In the genomic region with DNA sequence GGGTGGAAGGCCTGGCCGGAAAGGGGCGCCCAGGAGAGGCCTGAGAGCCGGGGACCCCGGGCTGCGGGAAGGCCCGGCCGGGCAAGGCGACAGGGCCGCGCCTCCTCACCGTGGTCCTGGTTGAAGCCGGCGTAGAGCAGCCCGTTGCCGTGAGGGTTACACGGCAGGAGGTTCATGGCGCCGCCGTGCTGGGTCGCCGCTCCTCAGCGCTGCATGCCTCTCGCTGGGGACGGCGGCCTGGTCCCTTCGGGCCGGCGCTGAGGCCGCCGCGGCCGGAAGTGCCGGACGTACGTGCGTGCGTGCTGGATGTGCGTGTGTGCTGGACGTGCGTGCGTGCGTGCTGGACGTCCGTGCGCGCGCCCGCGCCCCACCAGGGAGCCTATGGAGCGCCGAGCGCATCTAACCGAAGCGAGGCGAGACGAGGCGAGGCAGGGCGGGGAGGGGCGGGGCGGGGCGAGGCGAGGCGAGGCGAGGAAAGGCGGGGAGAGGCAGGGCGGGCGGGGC, we compare ENCODE assay signal across 8 cellular contexts. TPM values are rescaled to one million over a fixed set of nuclear protein-coding genes. Genes with fewer than 3 reads are reported as not detected.
DNase-seq lines count a peak whose midpoint lies in the region; ATAC-seq and TF ChIP-seq lines count a peak whose summit lies in the region.

A gene (minus strand): TSS at position 280 of the 504 bp plus-strand sequence. CDS start 104 bp downstream, at position 176.

- peak within 1 kb of the TSS; percentile 78 to 92 (median 84) for H3K4me3 Mint-ChIP-seq in naive thymus-derived CD4-positive, alpha-beta T cell
- peak within 1 kb of the TSS; percentile 84 for H3K4me3 Mint-ChIP-seq in stimulated activated memory B cell treated with anti-CD40 and anti-IgM and Interleukin-4, amounts not matched to agents 10 μg/mL and 1 μg/mL and 100 μg/mL, for 72 hours

- no peaks in the 10 kb centered on the region for H3K27me3 ChIP-seq in GM23248 (replicated peaks; ENCODE audit: insufficient read depth)
- H3K27me3 ChIP-seq in fibroblast of lung (ENCODE audit: control insufficient read depth, insufficient read depth, low read length), result no peaks in the 10 kb centered on the region
- no peaks in the 10 kb centered on the region for H3K27me3 ChIP-seq in naive thymus-derived CD4-positive, alpha-beta T cell (ENCODE audit: control insufficient read depth in 2 of 2, insufficient read depth in 2 of 2, low read length in 2 of 2)

- peak; percentile 97 for ATAC-seq in naive thymus-derived CD4-positive, alpha-beta T cell
- peak; percentile 91 for ATAC-seq in stimulated activated memory B cell treated with anti-CD40 and anti-IgM and Interleukin-4, amounts not matched to agents 10 μg/mL and 1 μg/mL and 100 μg/mL, for 72 hours

- H3K9me3 Mint-ChIP-seq in naive thymus-derived CD4-positive, alpha-beta T cell, result peaks cover 0 to 2% (median 0%) of the 10 kb centered on the region in 11 donors
- H3K9me3 Mint-ChIP-seq in stimulated activated memory B cell treated with anti-CD40 and anti-IgM and Interleukin-4, amounts not matched to agents 10 μg/mL and 1 μg/mL and 100 μg/mL, for 72 hours, result no peaks in the 10 kb centered on the region

- H3K27me3 Mint-ChIP-seq in naive thymus-derived CD4-positive, alpha-beta T cell, result no peaks in the 10 kb centered on the region
- H3K27me3 Mint-ChIP-seq in stimulated activated memory B cell treated with anti-CD40 and anti-IgM and Interleukin-4, amounts not matched to agents 10 μg/mL and 1 μg/mL and 100 μg/mL, for 72 hours, result no peaks in the 10 kb centered on the region

- H3K36me3 Mint-ChIP-seq in naive thymus-derived CD4-positive, alpha-beta T cell, result peaks cover 0 to 10% (median 4%) of the 10 kb centered on the region in 5 donors
- peaks cover 19% of the 10 kb centered on the region for H3K36me3 Mint-ChIP-seq in stimulated activated memory B cell treated with anti-CD40 and anti-IgM and Interleukin-4, amounts not matched to agents 10 μg/mL and 1 μg/mL and 100 μg/mL, for 72 hours

- no peaks in the 10 kb centered on the region for H3K9me2 ChIP-seq in GM23248 (ENCODE audit: insufficient read depth)

- 1 to 3% methylated on average over 30 to 67 of the region's 67 CpGs for WGBS in GM23248 (ENCODE audit: low coverage in 1 of 2, low lambda C conversion rate in 2 of 2, missing lambda C conversion rate in 2 of 2), 2 experiments

- POLR2A ChIA-PET in naive thymus-derived CD4-positive, alpha-beta T cell (lab: Charles Lee), result interaction anchor here (1.3 kb wide), 1 partner anchor 69 kb away, joined by 6 read pairs; a partner anchor contains a TSS

- H3K4me1 Mint-ChIP-seq in naive thymus-derived CD4-positive, alpha-beta T cell, result peaks cover 23 to 39% (median 30%) of the 10 kb centered on the region in 7 donors
- peaks cover 33% of the 10 kb centered on the region for H3K4me1 Mint-ChIP-seq in stimulated activated memory B cell treated with anti-CD40 and anti-IgM and Interleukin-4, amounts not matched to agents 10 μg/mL and 1 μg/mL and 100 μg/mL, for 72 hours

- peak within 1 kb of the TSS; percentile 78 for H3K27ac ChIP-seq in GM23248
- peak within 1 kb of the TSS; percentile 98 for H3K27ac ChIP-seq in fibroblast of lung (ENCODE audit: insufficient read depth, low read length)
- H3K27ac ChIP-seq in naive thymus-derived CD4-positive, alpha-beta T cell (ENCODE audit: low read depth, low read length), result peak within 1 kb of the TSS; percentile 94

- H3K4me3 ChIP-seq in GM23248 (peak within 1 kb of the TSS; percentile 83), fibroblast of lung (replicated peaks in 1 of 4; ENCODE audit: control extremely low read depth in 1 of 4, insufficient read depth in 1 of 4, low read depth in 3 of 4, low read length in 4 of 4) (peak within 1 kb of the TSS; percentile 52 to 97 (median 78))
- H3K4me3 ChIP-seq in naive thymus-derived CD4-positive, alpha-beta T cell (ENCODE audit: low read length), result peak within 1 kb of the TSS; percentile 90

- H3K9me3 ChIP-seq in GM23248 (ENCODE audit: low read depth) (no peaks in the 10 kb centered on the region), fibroblast of lung (ENCODE audit: control insufficient read depth, insufficient read depth, low read depth, low read length) (no peaks in the 10 kb centered on the region)
- H3K9me3 ChIP-seq in naive thymus-derived CD4-positive, alpha-beta T cell (ENCODE audit: control insufficient read depth in 2 of 3, low read length in 3 of 3), result no peaks in the 10 kb centered on the region

- intact Hi-C loops in naive thymus-derived CD4-positive, alpha-beta T cell (cut with micrococcal nuclease), result loop anchor here (1.0 to 10.0 kb wide), 9 partner anchors 50 to 403 kb away; a partner anchor contains a TSS

- no peaks in the 10 kb centered on the region for H3F3A ChIP-seq in GM23248 (ENCODE audit: insufficient read depth)

- H3K79me2 ChIP-seq in GM23248 (ENCODE audit: insufficient read depth), result peaks cover 48% of the 10 kb centered on the region
- peaks cover 48% of the 10 kb centered on the region for H3K79me2 ChIP-seq in fibroblast of lung (ENCODE audit: control insufficient read depth, insufficient read depth, low read length)

- H2AFZ ChIP-seq in GM23248 (peak within 1 kb of the TSS; percentile 74), fibroblast of lung (ENCODE audit: low read length) (peak within 1 kb of the TSS; percentile 68)

- CTCF ChIA-PET in naive thymus-derived CD4-positive, alpha-beta T cell (lab: Charles Lee), result no interaction called here

- DNase-seq in DMS53 treated with DMSO at 0.1 percent for 48 hours (lab: John Stamatoyannopoulos, UW; ENCODE audit: unreplicated experiment) (peak; percentile 87), GM23248 (peak; percentile 100), LHCN-M2 (ENCODE audit: low read depth) (peak; percentile 96), RPMI8226 (peak; percentile 98), fibroblast of lung (ENCODE audit: low read depth in 2 of 2) (peak; percentile 98)
- peak; percentile 75 to 85 for DNase-seq in activated T-helper 1 cell treated with anti-CD3 and anti-CD28 coated beads, Interleukin-2, amount 50 U/mL, for 16 hours (ENCODE audit: low read depth in 1 of 2, low spot score in 1 of 2)
- DNase-seq in naive thymus-derived CD4-positive, alpha-beta T cell, result peak; percentile 68 to 90 (median 87)

- H3K9ac ChIP-seq in GM23248 (peak within 1 kb of the TSS; percentile 92), fibroblast of lung (ENCODE audit: insufficient read depth, low read length) (peak within 1 kb of the TSS; percentile 99)

- H3K4me1 ChIP-seq in GM23248 (ENCODE audit: insufficient read depth) (peaks cover 4% of the 10 kb centered on the region; the same call in 1 of the 2 replicates), fibroblast of lung (ENCODE audit: control insufficient read depth, extremely low read depth, insufficient read depth, low read length) (peaks cover 6% of the 10 kb centered on the region)
- H3K4me1 ChIP-seq in naive thymus-derived CD4-positive, alpha-beta T cell (ENCODE audit: control insufficient read depth in 2 of 2, insufficient read depth in 2 of 2, low read length in 2 of 2), result peaks cover 11 to 22% of the 10 kb centered on the region in 2 donors

- H3K4me2 ChIP-seq in GM23248 (ENCODE audit: unreplicated experiment), result peak within 1 kb of the TSS; percentile 88
- H3K4me2 ChIP-seq in fibroblast of lung (ENCODE audit: extremely low read depth, insufficient read depth, low read length), result peak within 1 kb of the TSS; percentile 89

- peaks cover 18% of the 10 kb centered on the region for H4K20me1 ChIP-seq in GM23248 (ENCODE audit: insufficient read depth)
- H4K20me1 ChIP-seq in fibroblast of lung (ENCODE audit: control insufficient read depth, extremely low read depth, insufficient read depth, low read length), result no peaks in the 10 kb centered on the region

- 0 out of 2 replicates have a peak, but pooled peaks cover 4% of the 10 kb centered on the region for H3K36me3 ChIP-seq in GM23248 (ENCODE audit: low read depth)
- H3K36me3 ChIP-seq in fibroblast of lung (ENCODE audit: control insufficient read depth, insufficient read depth, low read length), result no peaks in the 10 kb centered on the region
- H3K36me3 ChIP-seq in naive thymus-derived CD4-positive, alpha-beta T cell (ENCODE audit: control insufficient read depth in 2 of 3, insufficient read depth in 3 of 3, low read length in 3 of 3), result peaks cover 0 to 20% (median 6%) of the 10 kb centered on the region in 3 experiments

- no peak for TF ChIP-seq CTCF in fibroblast of lung (conservative IDR thresholded peaks at IDR 0.05 in 1 of 2, IDR thresholded peaks at IDR 0.05 in 1 of 2; ENCODE audit: low read depth in 1 of 2, low read length in 2 of 2)

- in situ Hi-C loops in GM23248 (cut with MboI), result no loop called here

- peak within 1 kb of the TSS; percentile 65 to 88 (median 83) for H3K27ac Mint-ChIP-seq in naive thymus-derived CD4-positive, alpha-beta T cell
- H3K27ac Mint-ChIP-seq in stimulated activated memory B cell treated with anti-CD40 and anti-IgM and Interleukin-4, amounts not matched to agents 10 μg/mL and 1 μg/mL and 100 μg/mL, for 72 hours, result peak within 1 kb of the TSS; percentile 78

RNA-seq across cellular contexts. Expression of the gene that starts here (rescaled TPM):
- 87.3 and 118 TPM in 2 replicates for total RNA-seq in GM23248 (2014; rRNA removed; shearing (Covaris generic))
- polyA plus RNA-seq in GM23248 (2016; fragmentation: Nextera tagmentation; extraction: Ambion mirVana), result 87.8 and 91.6 TPM in 2 replicates
- 90.8 and 116 TPM in 2 replicates for total RNA-seq in LHCN-M2 (2014; rRNA removed)
- polyA plus RNA-seq in LHCN-M2 (2012), result 69.6 TPM
- total RNA-seq in fibroblast of lung, result 51.6 and 66.2 TPM in 2 replicates
- 80.9 and 95.2 TPM in 2 replicates for polyA plus RNA-seq in fibroblast of lung
- 62.2 and 64.4 TPM in 2 replicates for polyA plus RNA-seq in fibroblast of lung (2012)
- polyA minus RNA-seq in fibroblast of lung (ENCODE audit: low replicate concordance), result 39.5 and 55.5 TPM in 2 replicates
- total RNA-seq in naive thymus-derived CD4-positive, alpha-beta T cell, result 10 to 100 TPM; 44.9 to 91.6 (median 68.4) TPM
- 10 to 100 TPM; 30.5 to 36.8 TPM for polyA plus RNA-seq in naive thymus-derived CD4-positive, alpha-beta T cell

Comparison
In these comparisons a context has a peak if more than half of its experiments do, and no peak if none do; other contexts are left out.
1. Peak in every context shown above with its lines: DNase-seq, ATAC-seq, H3K4me3 ChIP-seq and H3K27ac ChIP-seq.